ENCODE assay signal across 8 cellular contexts in genomic region chr2:75560022-75560767, GRCh38. TPM values are rescaled to one million over a fixed set of nuclear protein-coding genes. Genes with fewer than 3 reads are reported as not detected.
DNase-seq lines count a peak whose midpoint lies in the region; ATAC-seq and TF ChIP-seq lines count a peak whose summit lies in the region.

No MANE protein-coding gene starts in this region.

- peak overlapping the region in 3 of 5 donors; percentile 3 to 50 (median 44) for H3K27ac ChIP-seq in stomach

- 0 to 2% (median 1%) methylated on average over 22 to 43 of the region's 43 CpGs for WGBS in stomach, 5 donors

- H3K4me1 ChIP-seq in stomach, result peaks cover 8 to 20% (median 19%) of the 10 kb centered on the region in 4 donors

- no peak for TF ChIP-seq EP300 in stomach (IDR thresholded peaks at IDR 0.05)

- peaks cover 5 to 67% (median 19%) of the 10 kb centered on the region in 3 donors for H3K27me3 ChIP-seq in stomach

- 0 out of 2 replicates have a peak, but pooled peaks have one; percentile 3 for TF ChIP-seq CTCF in GM12875 (IDR thresholded peaks at IDR 0.05; ENCODE audit: borderline replicate concordance, insufficient read depth, low read depth, low read length)
- TF ChIP-seq CTCF in stomach (IDR thresholded peaks at IDR 0.05), result no peak
- TF ChIP-seq CTCF in GM10266 (IDR thresholded peaks at IDR 0.05; ENCODE audit: control insufficient read depth, insufficient read depth, low read depth, missing control alignments), result no peak

- no peaks in the 10 kb centered on the region for H3K36me3 ChIP-seq in stomach

- H3K9me3 ChIP-seq in stomach, result no peaks in the 10 kb centered on the region

- peak; percentile 69 for DNase-seq in astrocyte of the hippocampus (ENCODE audit: low read depth, low spot score)
- DNase-seq in islet precursor cell, result peak; percentile 78
- no peak for DNase-seq in stomach
- no peak for DNase-seq in NCI-H187 (lab: John Stamatoyannopoulos, UW)
- DNase-seq in GM10266 (ENCODE audit: extremely low spot score), result no peak
- DNase-seq in NCI-H2171 (lab: John Stamatoyannopoulos, UW), result no peak

- H3K4me3 ChIP-seq in GM12875 (ENCODE audit: low read depth, low read length) (peak overlapping the region; percentile 48), stomach (peak overlapping the region; percentile 48 to 60 (median 50))

- intact Hi-C loops in stomach (cut with DNase I; ENCODE audit: low total_unique reads), result no loop called here

- peak; percentile 68 for ATAC-seq in HG03571 (IDR thresholded peaks at IDR 0.05; ENCODE audit: unreplicated experiment)

- TF ChIP-seq POLR2A in stomach (IDR thresholded peaks at IDR 0.05), result no peak

RNA-seq across cellular contexts. Expression of gene EVA1A, which starts 0.5 kb away (rescaled TPM):
- 1 to 10 TPM in 2 of 5 donors, not detected in 3; 1.3 to 2.4 TPM for total RNA-seq in stomach
- 1 to 10 TPM; 2.1 to 4.7 (median 3.5) TPM for polyA plus RNA-seq in stomach

Comparison
In these comparisons a context has a peak if more than half of its experiments do, and no peak if none do; other contexts are left out.
1. DNase-seq: peak in astrocyte of the hippocampus (single experiment) and islet precursor cell (single experiment); none in stomach (single experiment), NCI-H187 (0 of 2), GM10266 (single experiment) and NCI-H2171 (single experiment).